In the genomic region with DNA sequence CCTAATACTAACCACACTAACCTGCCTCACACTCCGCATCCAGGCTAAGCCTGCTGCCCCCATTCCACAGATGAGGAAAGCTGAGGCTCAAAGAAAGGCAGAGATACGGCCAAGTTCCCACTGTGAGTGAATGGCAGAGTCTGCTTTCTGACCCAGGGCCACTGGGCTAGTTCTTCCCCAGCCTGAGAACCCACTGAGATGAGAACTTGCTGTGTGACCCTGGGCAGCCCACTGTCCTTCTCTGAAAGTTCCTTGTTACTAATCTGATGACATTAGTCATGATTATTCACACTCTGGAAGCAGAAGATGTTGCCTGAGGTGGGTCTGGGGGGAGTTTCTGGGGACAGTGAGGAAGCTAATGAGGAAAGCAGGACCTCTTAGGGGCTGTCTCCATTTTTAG, we compare ENCODE assay signal across 15 cellular contexts. TPM values are rescaled to one million over a fixed set of nuclear protein-coding genes. Genes with fewer than 3 reads are reported as not detected.
DNase-seq lines count a peak whose midpoint lies in the region; ATAC-seq and TF ChIP-seq lines count a peak whose summit lies in the region.
"Had no signal": no experiment of that assay in that cellular context is flagged by ENCODE, and none has a peak within 500 bp of the region (broad histone marks: within the 10 kb centered on the region; RNA-seq: fewer than 3 reads in every experiment).

No MANE protein-coding gene starts in this region.

- peaks cover 67% of the 10 kb centered on the region for H3K4me1 Mint-ChIP-seq in T-helper 17 cell
- H3K4me1 Mint-ChIP-seq: endodermal cell had no signal

- H3K36me3 Mint-ChIP-seq in T-helper 17 cell (ENCODE audit: low read depth), result peaks cover 6% of the 10 kb centered on the region
- H3K36me3 Mint-ChIP-seq: brain had no signal

- peak overlapping the region; percentile 99 for H3K27ac Mint-ChIP-seq in T-helper 17 cell
- H3K27ac Mint-ChIP-seq: endodermal cell had no signal

- H3K9me3 ChIP-seq in T-helper 17 cell (ENCODE audit: control insufficient read depth, low read length, poor library complexity, severe bottlenecking), result no peaks in the 10 kb centered on the region

- H3K27me3 Mint-ChIP-seq in T-helper 17 cell, result no peaks in the 10 kb centered on the region

- no peak overlapping the region for H3K4me3 ChIP-seq in coronary artery
- H3K4me3 ChIP-seq: gastroesophageal sphincter had no signal

- peak; percentile 51 for DNase-seq in stimulated activated CD4-positive, alpha-beta T cell treated with anti-CD3 and anti-CD28 coated beads, Interleukin-15, amount 100 ng/mL, for 24 hours
- DNase-seq in stimulated activated CD4-positive, alpha-beta T cell treated with anti-CD3 and anti-CD28 coated beads, Interleukin-12 subunit alpha, Interleukin-12 subunit beta, amount 100 ng/mL, for 4 hours, result no peak
- DNase-seq in T-helper 17 cell (no peak), coronary artery (ENCODE audit: low spot score) (peak; percentile 22), RKO (ENCODE audit: low spot score) (no peak), NCI-H510A treated with DMSO at 0.1 percent for 48 hours (lab: John Stamatoyannopoulos, UW) (no peak)
- DNase-seq: GOT3, NCI-H1930, T1000 had no signal

- TF ChIP-seq CTCF in coronary artery (IDR thresholded peaks at IDR 0.05), result no peak

- no peak for ATAC-seq in T-helper 17 cell
- no peak for ATAC-seq in HG03108 (IDR thresholded peaks at IDR 0.05; ENCODE audit: unreplicated experiment)
- no peak for ATAC-seq in HG02973 (IDR thresholded peaks at IDR 0.05; ENCODE audit: unreplicated experiment)
- ATAC-seq: gastroesophageal sphincter had no signal

- H3K4me3 Mint-ChIP-seq in T-helper 17 cell, result peak overlapping the region; percentile 87
- H3K4me3 Mint-ChIP-seq: brain, endodermal cell had no signal

- H3K27ac ChIP-seq in coronary artery, result no peak overlapping the region
- H3K27ac ChIP-seq: gastroesophageal sphincter had no signal

RNA-seq across cellular contexts. Expression of a gene that starts 4.8 kb away (rescaled TPM):
- total RNA-seq in T-helper 17 cell, result 10 to 100 TPM; 17.6 to 26.4 TPM
- total RNA-seq: Daoy had no signal

Comparison
In these comparisons a context has a peak if more than half of its experiments do, and no peak if none do; other contexts are left out.
1. DNase-seq: peak in stimulated activated CD4-positive, alpha-beta T cell treated with anti-CD3 and anti-CD28 coated beads, Interleukin-15, amount 100 ng/mL, for 24 hours (single experiment) and coronary artery (single experiment); none in stimulated activated CD4-positive, alpha-beta T cell treated with anti-CD3 and anti-CD28 coated beads, Interleukin-12 subunit alpha, Interleukin-12 subunit beta, amount 100 ng/mL, for 4 hours (single experiment), T-helper 17 cell (0 of 3), RKO (single experiment) and NCI-H510A treated with DMSO at 0.1 percent for 48 hours (single experiment).